9 cellular contexts compared by ENCODE assay signal in the genomic region with DNA sequence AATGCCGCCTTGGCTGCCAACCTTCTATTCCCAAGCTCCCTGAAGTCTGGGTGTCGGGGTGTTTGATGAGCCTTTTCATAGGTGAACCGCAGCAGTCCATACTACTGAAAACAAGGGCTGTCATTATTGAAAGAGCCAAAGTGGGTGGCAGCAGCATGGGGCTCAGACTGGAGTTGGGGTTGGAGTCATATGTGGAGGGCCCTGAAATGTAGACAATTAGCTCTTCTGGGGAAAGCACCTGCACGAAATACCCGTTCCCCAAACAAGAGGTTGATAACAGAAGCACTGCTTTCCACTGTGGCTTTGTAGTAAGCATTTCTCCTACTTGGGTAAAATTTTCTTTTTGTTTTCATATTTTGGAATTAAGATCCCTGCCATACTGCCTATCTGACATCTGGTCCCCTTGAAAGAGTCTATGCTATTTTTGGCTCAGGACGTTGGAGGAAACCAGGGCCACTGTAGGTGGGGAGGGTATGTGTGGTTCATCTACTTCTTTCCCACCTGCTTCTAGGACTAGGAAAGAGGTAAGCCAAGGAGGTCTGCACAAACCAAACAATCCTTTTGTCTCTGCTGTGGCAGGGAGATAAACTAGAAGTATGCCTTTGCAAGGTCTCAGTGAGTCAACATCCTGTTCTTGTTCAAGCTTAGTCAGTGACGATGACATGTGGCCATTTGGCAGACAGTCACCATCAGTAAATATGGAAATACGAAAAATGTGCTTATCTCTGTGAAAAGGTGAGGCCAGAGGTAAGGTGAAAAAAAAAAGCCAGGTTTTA.
A peak's percentile ranks its signal among the peaks of the same experiment; 100 is the strongest.
DNase-seq lines count a peak whose midpoint lies in the region; ATAC-seq and TF ChIP-seq lines count a peak whose summit lies in the region.
"Had no signal": no experiment of that assay in that cellular context is flagged by ENCODE, and none has a peak within 500 bp of the region (broad histone marks: within the 10 kb centered on the region; RNA-seq: fewer than 3 reads in every experiment).

No MANE protein-coding gene starts in this region.

- peaks cover 3 to 38% (median 14%) of the 10 kb centered on the region in 9 donors for H3K4me1 ChIP-seq in heart right ventricle

- no peaks in the 10 kb centered on the region for H3K36me3 ChIP-seq in heart right ventricle

- H3K27me3 Mint-ChIP-seq in activated T-cell treated with anti-CD3 and anti-CD28 coated beads, Interleukin-2, amount 50 U/mL, for 24 hours, result peaks cover 20% of the 10 kb centered on the region
- peaks cover 9% of the 10 kb centered on the region for H3K27me3 Mint-ChIP-seq in stimulated activated naive CD8-positive, alpha-beta T cell treated with anti-CD3 and anti-CD28 coated beads, Interleukin-15, amount 100 ng/mL, for 72 hours

- no peaks in the 10 kb centered on the region for H3K36me3 Mint-ChIP-seq in activated T-cell treated with anti-CD3 and anti-CD28 coated beads, Interleukin-2, amount 50 U/mL, for 24 hours (ENCODE audit: low read depth)

- ATAC-seq in heart right ventricle (peak in 7 of 8 donors; percentile 28 to 90 (median 76)), HG03565 (IDR thresholded peaks at IDR 0.05; ENCODE audit: unreplicated experiment) (no peak), GM21723 (IDR thresholded peaks at IDR 0.05; ENCODE audit: unreplicated experiment) (no peak)
- ATAC-seq in stimulated activated naive CD8-positive, alpha-beta T cell treated with anti-CD3 and anti-CD28 coated beads, Interleukin-15, amount 100 ng/mL, for 72 hours, result peak; percentile 82

- H3K4me3 ChIP-seq in heart right ventricle, result no peak overlapping the region

- H3K27ac Mint-ChIP-seq in activated T-cell treated with anti-CD3 and anti-CD28 coated beads, Interleukin-2, amount 50 U/mL, for 24 hours, result peak overlapping the region; percentile 5
- peak overlapping the region in 1 of 2 donors; percentile 33 for H3K27ac Mint-ChIP-seq in stimulated activated naive CD8-positive, alpha-beta T cell treated with anti-CD3 and anti-CD28 coated beads, Interleukin-15, amount 100 ng/mL, for 72 hours

- H3K27ac ChIP-seq in heart right ventricle, result peak overlapping the region in 5 of 10 donors; percentile 2 to 25 (median 17)

- H3K9me3 Mint-ChIP-seq in activated T-cell treated with anti-CD3 and anti-CD28 coated beads, Interleukin-2, amount 50 U/mL, for 24 hours, result no peaks in the 10 kb centered on the region
- H3K9me3 Mint-ChIP-seq in stimulated activated naive CD8-positive, alpha-beta T cell treated with anti-CD3 and anti-CD28 coated beads, Interleukin-15, amount 100 ng/mL, for 72 hours, result no peaks in the 10 kb centered on the region

- H3K9me3 ChIP-seq in heart right ventricle, result no peaks in the 10 kb centered on the region

- intact Hi-C loops in heart right ventricle (cut with DNase I), result no loop called here

- no peak overlapping the region for H3K4me3 Mint-ChIP-seq in activated T-cell treated with anti-CD3 and anti-CD28 coated beads, Interleukin-2, amount 50 U/mL, for 24 hours
- peak overlapping the region in 1 of 2 donors; percentile 6 for H3K4me3 Mint-ChIP-seq in stimulated activated naive CD8-positive, alpha-beta T cell treated with anti-CD3 and anti-CD28 coated beads, Interleukin-15, amount 100 ng/mL, for 72 hours

- peaks cover 9% of the 10 kb centered on the region for H3K4me1 Mint-ChIP-seq in activated T-cell treated with anti-CD3 and anti-CD28 coated beads, Interleukin-2, amount 50 U/mL, for 24 hours (ENCODE audit: low read depth)
- peaks cover 7% of the 10 kb centered on the region for H3K4me1 Mint-ChIP-seq in stimulated activated naive CD8-positive, alpha-beta T cell treated with anti-CD3 and anti-CD28 coated beads, Interleukin-15, amount 100 ng/mL, for 72 hours

- no peaks in the 10 kb centered on the region for H3K27me3 ChIP-seq in heart right ventricle

- WGBS in heart right ventricle, 2 donors, result 47 to 58% methylated on average over 8 of the region's 8 CpGs

- no peak for TF ChIP-seq CTCF in heart right ventricle (IDR thresholded peaks at IDR 0.05)

- DNase-seq in activated T-cell treated with anti-CD3 and anti-CD28 coated beads, Interleukin-2, amount 50 U/mL, for 24 hours, result no peak
- DNase-seq in activated T-cell treated with anti-CD3 and anti-CD28 coated beads, Interleukin-2, amount 50 U/mL, for 48 hours, result no peak
- peak; percentile 71 for DNase-seq in SHP77 treated with DMSO at 0.1 percent for 48 hours (lab: John Stamatoyannopoulos, UW)
- no peak for DNase-seq in heart right ventricle
- DNase-seq in stimulated activated naive CD8-positive, alpha-beta T cell treated with anti-CD3 and anti-CD28 coated beads, Interleukin-15, amount 100 ng/mL, for 72 hours, result no peak
- no peak for DNase-seq in NCI-H526 (lab: John Stamatoyannopoulos, UW)
- DNase-seq: DND-41 had no signal

Comparison
In these comparisons a context has a peak if more than half of its experiments do, and no peak if none do; other contexts are left out.
1. ATAC-seq: peak in heart right ventricle (7 of 8) and stimulated activated naive CD8-positive, alpha-beta T cell treated with anti-CD3 and anti-CD28 coated beads, Interleukin-15, amount 100 ng/mL, for 72 hours (single experiment); none in HG03565 (single experiment) and GM21723 (single experiment).